29 cellular contexts compared by ENCODE assay signal in genomic region chr19:28486934-28487333, GRCh38.
"Had no signal": no experiment of that assay in that cellular context is flagged by ENCODE, and none has a peak within 500 bp of the region (broad histone marks: within the 10 kb centered on the region; RNA-seq: fewer than 3 reads in every experiment).

No MANE protein-coding gene starts in this region.

- H3K4me2 ChIP-seq: KMS-11 had no signal

- H3K27me3 Mint-ChIP-seq: activated CD4-positive, alpha-beta memory T cell treated with anti-CD3 and anti-CD28 coated beads for 36 hours; activated CD4-positive, alpha-beta T cell treated with anti-CD3 and anti-CD28 coated beads, Interleukin-2, amount 10 ng/mL, durations not matched to agents 7 days and 5 days; brain; central memory CD8-positive, alpha-beta T cell; T-helper 17 cell had no signal

- H3K27ac ChIP-seq: KMS-11, VCaP had no signal

- H3K27ac Mint-ChIP-seq: activated CD4-positive, alpha-beta memory T cell treated with anti-CD3 and anti-CD28 coated beads for 36 hours; activated CD4-positive, alpha-beta T cell treated with anti-CD3 and anti-CD28 coated beads, Interleukin-2, amount 10 ng/mL, durations not matched to agents 7 days and 5 days; activated naive CD4-positive, alpha-beta T cell treated with anti-CD3 and anti-CD28 coated beads, Interleukin-2, amount 50 U/mL, for 72 hours; T-helper 17 cell had no signal

- FAIRE-seq: astrocyte, RCC 7860, TTC549 had no signal

- H3K36me3 Mint-ChIP-seq: activated CD4-positive, alpha-beta memory T cell treated with anti-CD3 and anti-CD28 coated beads for 36 hours; activated naive CD4-positive, alpha-beta T cell treated with anti-CD3 and anti-CD28 coated beads, Interleukin-2, amount 50 U/mL, for 72 hours; brain had no signal

- H3K9me3 Mint-ChIP-seq: activated CD4-positive, alpha-beta memory T cell treated with anti-CD3 and anti-CD28 coated beads for 36 hours; activated CD4-positive, alpha-beta T cell treated with anti-CD3 and anti-CD28 coated beads, Interleukin-2, amount 10 ng/mL, durations not matched to agents 7 days and 5 days; activated naive CD4-positive, alpha-beta T cell treated with anti-CD3 and anti-CD28 coated beads, Interleukin-2, amount 50 U/mL, for 72 hours; activated T-cell treated with anti-CD3 and anti-CD28 coated beads, Interleukin-2, amount 50 U/mL, for 4 hours; central memory CD8-positive, alpha-beta T cell had no signal

- DNase-seq: activated CD4-positive, alpha-beta memory T cell treated with anti-CD3 and anti-CD28 coated beads for 36 hours; activated CD4-positive, alpha-beta T cell treated with anti-CD3 and anti-CD28 coated beads, Interleukin-2, amount 10 ng/mL, durations not matched to agents 7 days and 5 days; activated CD4-positive, CD25-positive, alpha-beta regulatory T cell; activated CD8-positive, alpha-beta memory T cell treated with anti-CD3 and anti-CD28 coated beads for 24 hours; activated effector memory CD4-positive, alpha-beta T cell treated with anti-CD3 and anti-CD28 coated beads, Interleukin-2, amount 50 U/mL, for 16 hours; activated naive CD4-positive, alpha-beta T cell treated with Interleukin-2 at 50 U/mL for 16 hours; activated T-cell treated with anti-CD3 and anti-CD28 coated beads, Interleukin-2, amount 50 U/mL, for 4 hours; amygdala; MV-4-11; NCI-H1105; NCI-H1436; NCI-H1694 treated with DMSO at 0.1 percent for 48 hours; NCI-H2029 treated with DMSO at 0.1 percent for 48 hours; NCI-H446 treated with DMSO at 0.1 percent for 48 hours; NCI-H524 treated with DMSO at 0.1 percent for 48 hours; NCI-H774; NK-92 treated with Interleukin-12 subunit alpha and Interleukin-12 subunit beta, amount 100 ng/mL, for 24 hours; PC-3; SHP77 treated with DMSO at 0.1 percent for 48 hours; T-helper 17 cell; T1000 had no signal

- H3K9ac ChIP-seq: KMS-11 had no signal

- ATAC-seq: activated naive CD4-positive, alpha-beta T cell treated with anti-CD3 and anti-CD28 coated beads, Interleukin-2, amount 50 U/mL, for 72 hours; activated T-cell treated with anti-CD3 and anti-CD28 coated beads, Interleukin-2, amount 50 U/mL, for 4 hours; PC-3; T-helper 17 cell had no signal

- H3K4me3 Mint-ChIP-seq: activated CD4-positive, alpha-beta memory T cell treated with anti-CD3 and anti-CD28 coated beads for 36 hours; activated CD4-positive, alpha-beta T cell treated with anti-CD3 and anti-CD28 coated beads, Interleukin-2, amount 10 ng/mL, durations not matched to agents 7 days and 5 days; activated T-cell treated with anti-CD3 and anti-CD28 coated beads, Interleukin-2, amount 50 U/mL, for 4 hours; brain; central memory CD8-positive, alpha-beta T cell; T-helper 17 cell had no signal

- H3K4me1 Mint-ChIP-seq: T-helper 17 cell had no signal
